ENCODE assay signal across 17 cellular contexts in genomic region chr5:137560414-137560813, GRCh38.
"Had no signal": no experiment of that assay in that cellular context is flagged by ENCODE, and none has a peak within 500 bp of the region (broad histone marks: within the 10 kb centered on the region; RNA-seq: fewer than 3 reads in every experiment).

No MANE protein-coding gene starts in this region.

- H3K36me3 ChIP-seq: esophagus squamous epithelium, neutrophil had no signal

- H3K27me3 Mint-ChIP-seq: dendritic cell treated with granulocyte-macrophage colony-stimulating factor and Interleukin-4, amounts not matched to agents 40 ng/mL and 50 ng/mL, for 4 days had no signal

- H3K9me3 ChIP-seq: body of pancreas, esophagus squamous epithelium, mucosa of descending colon, neutrophil had no signal

- H3K4me3 ChIP-seq: body of pancreas, esophagus squamous epithelium, mucosa of descending colon had no signal

- H3K27me3 ChIP-seq: body of pancreas, esophagus squamous epithelium had no signal

- H3K27ac ChIP-seq: body of pancreas, esophagus squamous epithelium, neutrophil had no signal

- H3K36me3 Mint-ChIP-seq: naive thymus-derived CD8-positive, alpha-beta T cell; stimulated activated naive B cell treated with anti-CD40 and anti-IgM and Interleukin-4, amounts not matched to agents 10 μg/mL and 1 μg/mL and 100 μg/mL, for 72 hours; type B pancreatic cell; WTC11 had no signal

- H3K27ac Mint-ChIP-seq: activated CD4-positive, alpha-beta T cell treated with anti-CD3 and anti-CD28 coated beads, Interleukin-2, amount 10 ng/mL, durations not matched to agents 7 days and 5 days; dendritic cell treated with granulocyte-macrophage colony-stimulating factor and Interleukin-4, amounts not matched to agents 40 ng/mL and 50 ng/mL, for 4 days; endodermal cell; naive thymus-derived CD8-positive, alpha-beta T cell; stimulated activated naive B cell treated with anti-CD40 and anti-IgM and Interleukin-4, amounts not matched to agents 10 μg/mL and 1 μg/mL and 100 μg/mL, for 72 hours; type B pancreatic cell; WTC11 had no signal

- H3K4me3 Mint-ChIP-seq: activated CD4-positive, alpha-beta T cell treated with anti-CD3 and anti-CD28 coated beads, Interleukin-2, amount 10 ng/mL, durations not matched to agents 7 days and 5 days; dendritic cell treated with granulocyte-macrophage colony-stimulating factor and Interleukin-4, amounts not matched to agents 40 ng/mL and 50 ng/mL, for 4 days; endodermal cell; naive thymus-derived CD8-positive, alpha-beta T cell; stimulated activated naive B cell treated with anti-CD40 and anti-IgM and Interleukin-4, amounts not matched to agents 10 μg/mL and 1 μg/mL and 100 μg/mL, for 72 hours; type B pancreatic cell; WTC11 had no signal

- H3K4me1 Mint-ChIP-seq: activated CD4-positive, alpha-beta T cell treated with anti-CD3 and anti-CD28 coated beads, Interleukin-2, amount 10 ng/mL, durations not matched to agents 7 days and 5 days; endodermal cell; WTC11 had no signal

- H3K9me3 Mint-ChIP-seq: activated CD4-positive, alpha-beta T cell treated with anti-CD3 and anti-CD28 coated beads, Interleukin-2, amount 10 ng/mL, durations not matched to agents 7 days and 5 days; dendritic cell treated with granulocyte-macrophage colony-stimulating factor and Interleukin-4, amounts not matched to agents 40 ng/mL and 50 ng/mL, for 4 days; endodermal cell; naive thymus-derived CD8-positive, alpha-beta T cell; stimulated activated naive B cell treated with anti-CD40 and anti-IgM and Interleukin-4, amounts not matched to agents 10 μg/mL and 1 μg/mL and 100 μg/mL, for 72 hours; type B pancreatic cell; WTC11 had no signal

- H3K4me1 ChIP-seq: body of pancreas had no signal

- DNase-seq: activated CD4-positive, alpha-beta T cell treated with anti-CD3 and anti-CD28 coated beads, Interleukin-2, amount 10 ng/mL, durations not matched to agents 7 days and 5 days; activated naive CD4-positive, alpha-beta T cell treated with anti-CD3 and anti-CD28 coated beads, Interleukin-2, amount 50 U/mL, for 16 hours; body of pancreas; cerebellar nuclear complex; endodermal cell; esophagus squamous epithelium; foreskin melanocyte; head of caudate nucleus; mucosa of descending colon; naive thymus-derived CD8-positive, alpha-beta T cell; right cardiac atrium; stimulated activated naive B cell treated with anti-CD40 and anti-IgM and Interleukin-4, amounts not matched to agents 10 μg/mL and 1 μg/mL and 100 μg/mL, for 72 hours; substantia nigra had no signal
